In the genomic region with DNA sequence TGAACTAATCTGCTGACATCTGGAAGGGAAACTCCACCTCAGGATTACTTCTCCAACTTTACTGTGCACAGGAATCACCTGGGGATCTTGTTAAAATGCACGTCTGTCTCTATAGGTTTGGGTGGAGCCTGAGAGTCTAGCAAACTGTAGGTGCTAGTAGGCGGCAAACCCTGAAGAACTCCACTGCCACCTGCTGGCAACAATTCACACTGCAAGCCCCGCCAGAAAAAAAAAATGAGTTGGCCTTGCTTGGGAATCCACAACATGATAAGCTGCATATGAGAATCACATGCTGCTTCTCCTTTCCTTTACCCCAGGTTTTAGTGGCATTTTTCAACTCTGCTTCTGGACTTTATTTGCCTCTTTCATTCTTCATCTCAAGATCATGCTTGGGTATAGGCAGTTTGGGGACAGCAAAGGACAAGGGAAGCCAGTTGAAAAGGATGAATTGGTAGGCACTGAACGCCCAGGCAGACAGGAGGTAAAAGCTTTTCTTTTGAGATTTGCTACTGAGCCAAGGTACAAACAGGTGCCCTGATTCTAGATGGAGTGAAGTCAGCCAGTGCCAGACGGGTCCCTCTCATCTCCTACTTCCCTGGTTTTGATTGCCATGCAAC, we compare ENCODE assay signal across 8 cellular contexts.
DNase-seq lines count a peak whose midpoint lies in the region; FAIRE-seq and TF ChIP-seq lines count a peak whose summit lies in the region.

No MANE protein-coding gene starts in this region.

- peaks cover 0 to 6% (median 2%) of the 10 kb centered on the region in 3 donors for H3K4me1 ChIP-seq in esophagus squamous epithelium

- H3K27ac ChIP-seq in HL-60 (replicated peaks), result no peak overlapping the region
- no peak overlapping the region for H3K27ac ChIP-seq in esophagus squamous epithelium

- H3K36me3 Mint-ChIP-seq in nephron (ENCODE audit: low read depth), result no peaks in the 10 kb centered on the region

- 27 to 33% methylated on average over 5 of the region's 5 CpGs for WGBS in esophagus squamous epithelium, 2 donors

- H3K36me3 ChIP-seq in BJ (ENCODE audit: control insufficient read depth, insufficient read depth, low read length), result no peaks in the 10 kb centered on the region
- H3K36me3 ChIP-seq in esophagus squamous epithelium, result no peaks in the 10 kb centered on the region

- H3K4me3 Mint-ChIP-seq in nephron, result no peak overlapping the region

- H3K4me3 ChIP-seq in BJ (ENCODE audit: low read depth, low read length) (no peak overlapping the region), HL-60 (replicated peaks; ENCODE audit: insufficient read depth, low read length) (no peak overlapping the region), esophagus squamous epithelium (no peak overlapping the region)

- no peak overlapping the region for H3K27ac Mint-ChIP-seq in nephron

- no peaks in the 10 kb centered on the region for H3K9me3 Mint-ChIP-seq in nephron

- FAIRE-seq in GM19239 (lab: Jason Lieb, UNC), result peak; percentile 90

- H3K27me3 ChIP-seq in BJ (ENCODE audit: control insufficient read depth, insufficient read depth, low read length) (no peaks in the 10 kb centered on the region), HL-60 (ENCODE audit: insufficient read depth, poor library complexity, severe bottlenecking) (no peaks in the 10 kb centered on the region), esophagus squamous epithelium (no peaks in the 10 kb centered on the region)

- no peak for TF ChIP-seq POLR2A in esophagus squamous epithelium (IDR thresholded peaks at IDR 0.05)

- TF ChIP-seq CTCF in BJ (IDR thresholded peaks at IDR 0.05; ENCODE audit: insufficient read depth, low read depth, low read length) (peak; percentile 96), HL-60 (IDR thresholded peaks at IDR 0.05; ENCODE audit: insufficient read depth, low read length) (peak; percentile 97), esophagus squamous epithelium (IDR thresholded peaks at IDR 0.05) (peak; percentile 74 to 98 (median 94)), nephron (IDR thresholded peaks at IDR 0.05; ENCODE audit: unreplicated experiment in 3 of 3) (peak; percentile 86 to 97 (median 90))

- peaks cover 42% of the 10 kb centered on the region for H3K27me3 Mint-ChIP-seq in nephron (ENCODE audit: low read depth)

- DNase-seq in BJ (ENCODE audit: low read depth) (peak; percentile 35), GM19239 (ENCODE audit: insufficient read length, low spot score) (peak; percentile 46), HL-60 (ENCODE audit: low read depth in 1 of 2, low spot score in 1 of 2) (peak; percentile 32 to 66), NOMO-1 treated with dmso at 0.1 percent for 144 hours (lab: John Stamatoyannopoulos, UW; ENCODE audit: unreplicated experiment) (peak; percentile 20), esophagus squamous epithelium (lab: John Stamatoyannopoulos, UW) (no peak), stromal cell of bone marrow (ENCODE audit: low read depth) (peak; percentile 33)
- peak; percentile 64 for DNase-seq in activated CD8-positive, alpha-beta memory T cell treated with anti-CD3 and anti-CD28 coated beads, Interleukin-2, amount 50 U/mL, for 4 hours

- H3K4me1 Mint-ChIP-seq in nephron, result peaks cover 16% of the 10 kb centered on the region

- CTCF ChIA-PET in BJ (lab: Yijun Ruan, JAX), result interaction anchor here (0.6 to 4.1 kb wide), 29 partner anchors 9 to 755 kb away, joined by 3 to 48 read pairs (median 4); a partner anchor contains a TSS

- intact Hi-C loops in esophagus squamous epithelium (cut with DNase I), result loop anchor here (10.0 kb wide), 1 partner anchor 220 kb away; no protein-coding TSS in a partner anchor

- H3K9me3 ChIP-seq in esophagus squamous epithelium, result no peaks in the 10 kb centered on the region

- POLR2A ChIA-PET in BJ (lab: Charles Lee), result interaction anchor here (0.6 to 0.7 kb wide), 2 partner anchors 18 to 427 kb away, joined by 3 to 4 read pairs; no protein-coding TSS in a partner anchor
